In the genomic region with DNA sequence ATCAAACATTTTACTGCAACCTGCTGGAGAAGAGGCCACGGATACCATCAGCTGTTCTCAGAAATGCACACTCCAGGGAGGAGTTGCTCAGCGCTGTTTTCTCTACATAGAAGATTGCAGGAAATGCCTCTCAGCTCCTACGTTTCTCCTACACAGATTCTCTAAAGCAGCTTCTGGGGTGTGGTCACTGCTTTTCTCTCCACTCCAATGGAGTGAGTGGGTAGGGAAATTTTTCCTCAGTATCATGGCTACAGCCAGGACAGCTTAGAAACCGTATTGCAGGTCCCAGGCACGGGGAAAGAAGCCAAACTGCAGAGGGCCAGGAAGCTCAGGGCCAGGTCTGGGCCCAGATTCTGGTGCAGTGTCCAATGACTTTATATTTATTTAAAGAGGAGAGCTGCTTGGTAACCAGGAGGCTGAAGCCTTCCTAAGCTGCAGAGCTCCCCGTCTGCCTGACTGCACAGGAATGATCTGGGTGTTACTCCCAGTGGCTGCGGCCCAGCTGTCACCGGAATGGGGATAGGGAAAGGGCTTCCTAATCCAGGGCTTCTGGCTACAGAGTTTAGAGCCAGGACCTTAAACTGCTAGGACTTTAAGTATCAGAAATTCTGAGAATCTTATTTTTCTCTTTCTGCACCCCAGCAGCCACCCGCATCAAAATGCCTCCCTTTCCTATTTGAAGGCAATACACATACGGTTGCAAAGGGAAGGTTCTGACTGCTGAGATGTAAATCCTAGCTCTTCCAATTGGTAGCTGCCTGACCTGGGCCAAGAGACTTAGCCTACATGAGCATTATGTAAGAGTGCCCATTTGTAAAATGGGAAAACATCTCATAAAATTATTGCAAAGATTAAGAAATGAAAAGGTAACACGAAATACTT, we compare ENCODE assay signal across 1 cellular context.
TF ChIP-seq lines count a peak whose summit lies in the region.

No MANE protein-coding gene starts in this region.

TF ChIP-seq in HepG2, 621 proteins besides CTCF, POLR2A, EP300 and RAD21:
- TF ChIP-seq, protein P1, sequence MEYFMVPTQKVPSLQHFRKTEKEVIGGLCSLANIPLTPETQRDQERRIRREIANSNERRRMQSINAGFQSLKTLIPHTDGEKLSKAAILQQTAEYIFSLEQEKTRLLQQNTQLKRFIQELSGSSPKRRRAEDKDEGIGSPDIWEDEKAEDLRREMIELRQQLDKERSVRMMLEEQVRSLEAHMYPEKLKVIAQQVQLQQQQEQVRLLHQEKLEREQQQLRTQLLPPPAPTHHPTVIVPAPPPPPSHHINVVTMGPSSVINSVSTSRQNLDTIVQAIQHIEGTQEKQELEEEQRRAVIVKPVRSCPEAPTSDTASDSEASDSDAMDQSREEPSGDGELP (IDR thresholded peaks at IDR 0.05; ENCODE audit: borderline replicate concordance, low read depth), result 0 out of 2 replicates have a peak, but pooled peaks have one; percentile 10
- no peak for TF ChIP-seq ZNF709 (CRISPR knock-in tag; IDR thresholded peaks at IDR 0.05)
- TF ChIP-seq, protein P2, sequence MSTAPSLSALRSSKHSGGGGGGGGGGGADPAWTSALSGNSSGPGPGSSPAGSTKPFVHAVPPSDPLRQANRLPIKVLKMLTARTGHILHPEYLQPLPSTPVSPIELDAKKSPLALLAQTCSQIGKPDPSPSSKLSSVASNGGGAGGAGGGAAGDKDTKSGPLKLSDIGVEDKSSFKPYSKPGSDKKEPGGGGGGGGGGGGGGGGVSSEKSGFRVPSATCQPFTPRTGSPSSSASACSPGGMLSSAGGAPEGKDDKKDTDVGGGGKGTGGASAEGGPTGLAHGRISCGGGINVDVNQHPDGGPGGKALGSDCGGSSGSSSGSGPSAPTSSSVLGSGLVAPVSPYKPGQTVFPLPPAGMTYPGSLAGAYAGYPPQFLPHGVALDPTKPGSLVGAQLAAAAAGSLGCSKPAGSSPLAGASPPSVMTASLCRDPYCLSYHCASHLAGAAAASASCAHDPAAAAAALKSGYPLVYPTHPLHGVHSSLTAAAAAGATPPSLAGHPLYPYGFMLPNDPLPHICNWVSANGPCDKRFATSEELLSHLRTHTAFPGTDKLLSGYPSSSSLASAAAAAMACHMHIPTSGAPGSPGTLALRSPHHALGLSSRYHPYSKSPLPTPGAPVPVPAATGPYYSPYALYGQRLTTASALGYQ (CRISPR knock-in tag; IDR thresholded peaks at IDR 0.05), result no peak
- TF ChIP-seq SIN3A (IDR thresholded peaks at IDR 0.05; ENCODE audit: borderline replicate concordance, low read depth, low read length), result 0 out of 2 replicates have a peak, but pooled peaks have one; percentile 41
- TF ChIP-seq AKAP8 (CRISPR knock-in tag; IDR thresholded peaks at IDR 0.05), result no peak
- TF ChIP-seq NR2F6 (IDR thresholded peaks at IDR 0.05), result no peak
- no peak for TF ChIP-seq NR2F6 (CRISPR knock-in tag; IDR thresholded peaks at IDR 0.05)
